Comparison of ENCODE assay signal across 9 cellular contexts in the genomic region with DNA sequence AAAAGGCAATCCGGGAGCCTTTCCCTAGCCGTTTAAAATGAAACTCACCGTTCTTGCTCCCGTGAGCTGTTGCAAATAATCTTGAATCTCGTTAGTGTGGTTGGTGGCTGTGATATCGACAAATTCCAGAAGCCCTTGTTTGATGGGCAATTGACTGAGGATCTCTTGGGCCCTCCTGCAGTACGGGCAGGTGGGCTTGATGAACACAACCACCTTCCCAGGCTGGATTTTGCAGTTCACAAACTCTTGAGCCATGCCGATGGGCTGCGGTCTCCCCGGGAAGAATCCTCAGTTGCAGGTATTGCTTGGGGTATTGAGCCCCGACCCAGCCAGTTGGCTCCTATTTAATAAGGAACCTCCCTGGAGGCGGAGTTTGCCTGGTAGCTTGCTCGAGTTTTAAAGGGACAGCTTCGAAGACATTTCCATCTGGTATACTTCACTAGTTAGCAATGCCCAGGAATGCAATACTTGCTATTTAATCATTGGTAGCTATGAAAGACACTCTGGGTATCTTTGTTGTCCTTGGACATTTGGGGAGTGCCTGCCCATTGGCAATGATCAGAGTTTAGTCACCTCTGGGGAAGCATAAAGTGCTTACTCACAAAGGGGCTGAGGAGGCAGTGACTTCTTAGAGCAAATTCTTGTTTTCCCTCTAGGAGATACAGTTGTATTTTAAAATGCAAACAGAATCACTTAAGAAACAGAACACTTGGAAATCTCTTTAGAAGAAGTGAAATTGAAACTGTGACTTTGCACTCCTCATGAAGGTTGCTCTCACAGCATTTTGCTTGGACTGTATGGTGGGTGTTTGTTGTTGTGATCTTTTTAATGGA. TPM values are rescaled to one million over a fixed set of nuclear protein-coding genes. Genes with fewer than 3 reads are reported as not detected.
DNase-seq lines count a peak whose midpoint lies in the region; ATAC-seq, FAIRE-seq and TF ChIP-seq lines count a peak whose summit lies in the region.
"Had no signal": no experiment of that assay in that cellular context is flagged by ENCODE, and none has a peak within 500 bp of the region (broad histone marks: within the 10 kb centered on the region; RNA-seq: fewer than 3 reads in every experiment).

TSS of gene GLRX (minus strand) at position 319 of the 833 bp plus-strand sequence. CDS start at position 255, 64 bp downstream.

- peak within 1 kb of the TSS; percentile 74 for H2AFZ ChIP-seq in endothelial cell of umbilical vein (ENCODE audit: low read depth, low read length)

- H3K4me3 ChIP-seq in endothelial cell of umbilical vein (replicated peaks in 1 of 3; ENCODE audit: insufficient read depth in 1 of 3, low read depth in 1 of 3, low read length in 3 of 3), result peak within 1 kb of the TSS; percentile 63 to 80 (median 69)

- TF ChIP-seq POLR2A in endothelial cell of umbilical vein (IDR thresholded peaks at IDR 0.05; ENCODE audit: low read depth, low read length), result peak; percentile 42

- peak; percentile 87 for DNase-seq in Ammon's horn (ENCODE audit: low spot score)
- peak; percentile 46 for DNase-seq in NCI-H2227 (lab: John Stamatoyannopoulos, UW; ENCODE audit: unreplicated experiment)
- DNase-seq in activated CD4-positive, alpha-beta T cell treated with anti-CD3 and anti-CD28 coated beads, Interleukin-2, amount 50 U/mL, for 48 hours, result peak; percentile 56 to 68
- peak; percentile 82 for DNase-seq in endothelial cell of umbilical vein (ENCODE audit: low read depth, low spot score)
- DNase-seq in mesenteric fat pad (ENCODE audit: low spot score), result no peak
- peak; percentile 84 for DNase-seq in superior temporal gyrus (ENCODE audit: extremely low spot score)

- peak within 1 kb of the TSS; percentile 74 for H3K4me2 ChIP-seq in endothelial cell of umbilical vein (ENCODE audit: insufficient read depth, low read length)

- H4K20me1 ChIP-seq in endothelial cell of umbilical vein (replicated peaks; ENCODE audit: control insufficient read depth, extremely low read depth, insufficient read depth, low read length), result no peaks in the 10 kb centered on the region

- H3K36me3 ChIP-seq in endothelial cell of umbilical vein (ENCODE audit: control insufficient read depth in 2 of 2, extremely low read depth in 1 of 2, insufficient read depth in 2 of 2, low read length in 2 of 2), result no peaks in the 10 kb centered on the region

- H3K4me1 ChIP-seq in endothelial cell of umbilical vein (ENCODE audit: control insufficient read depth, extremely low read depth, insufficient read depth, low read length), result peaks cover 26% of the 10 kb centered on the region

- intact Hi-C loops in endothelial cell of umbilical vein (cut with micrococcal nuclease), result loop anchor here (1.0 to 5.0 kb wide), 4 partner anchors 13 to 90 kb away; partner anchors contain the start of gene RHOBTB3

- dilution Hi-C loops in endothelial cell of umbilical vein (cut with MboI; ENCODE audit: extremely low pct_ligation_motif_present, low sequenced_read_pairs), result no loop called here

- CTCF ChIA-PET in endothelial cell of umbilical vein (lab: Charles Lee), result interaction anchor here (0.6 to 5.1 kb wide), 12 partner anchors 9 to 623 kb away, joined by 3 to 55 read pairs (median 4); partner anchors contain the start of gene RFESD

- peak; percentile 53 for ATAC-seq in GM18511 (IDR thresholded peaks at IDR 0.05; ENCODE audit: unreplicated experiment)
- peak; percentile 40 for ATAC-seq in HG03045 (IDR thresholded peaks at IDR 0.05; ENCODE audit: unreplicated experiment)

- no peak for TF ChIP-seq CTCF in endothelial cell of umbilical vein (IDR thresholded peaks at IDR 0.05; ENCODE audit: extremely low read depth in 1 of 2, insufficient read depth in 1 of 2, low read depth in 1 of 2, low read length in 2 of 2)

- H3K9me1 ChIP-seq in endothelial cell of umbilical vein (replicated peaks; ENCODE audit: control insufficient read depth, extremely low read depth, insufficient read depth, low read length), result no peaks in the 10 kb centered on the region

- peak; percentile 75 for FAIRE-seq in endothelial cell of umbilical vein (lab: Jason Lieb, UNC)
- FAIRE-seq: endometrium had no signal

- POLR2A ChIA-PET in endothelial cell of umbilical vein (lab: Charles Lee), result interaction anchor here (0.7 to 0.9 kb wide), 3 partner anchors 21 to 92 kb away, joined by 3 to 4 read pairs (median 3); partner anchors contain the start of gene RHOBTB3

- H3K9ac ChIP-seq in endothelial cell of umbilical vein (replicated peaks; ENCODE audit: extremely low read depth, insufficient read depth, low read length), result peak within 1 kb of the TSS; percentile 52

- BruUV-seq in endothelial cell of umbilical vein (replicated peaks; lab: Mats Ljungman, UMichigan), result TSS peak; percentile 31

- no peaks in the 10 kb centered on the region for H3K79me2 ChIP-seq in endothelial cell of umbilical vein (ENCODE audit: control insufficient read depth, insufficient read depth, low read length)

- H3K9me3 ChIP-seq in endothelial cell of umbilical vein (replicated peaks; ENCODE audit: control insufficient read depth, insufficient read depth, low read length), result no peaks in the 10 kb centered on the region

- H3K27ac ChIP-seq in endothelial cell of umbilical vein (ENCODE audit: insufficient read depth, low read depth, low read length), result peak within 1 kb of the TSS; percentile 54

- H3K27me3 ChIP-seq in endothelial cell of umbilical vein (ENCODE audit: control insufficient read depth in 2 of 2, insufficient read depth in 2 of 2, low read length in 2 of 2), result no peaks in the 10 kb centered on the region

TF ChIP-seq in endothelial cell of umbilical vein, 7 proteins besides CTCF, POLR2A, EP300 and RAD21:
- TF ChIP-seq JUN (IDR thresholded peaks at IDR 0.05; ENCODE audit: borderline replicate concordance, insufficient read depth, insufficient read length, low read depth), result no peak
- TF ChIP-seq EZH2 (IDR thresholded peaks at IDR 0.05; ENCODE audit: borderline replicate concordance, low read depth, low read length, severe bottlenecking), result no peak
- TF ChIP-seq POLR2AphosphoS5 (IDR thresholded peaks at IDR 0.05; ENCODE audit: insufficient read depth, low read depth, low read length), result no peak
- no peak for TF ChIP-seq MYC (IDR thresholded peaks at IDR 0.05; ENCODE audit: low read depth, low read length)
- TF ChIP-seq, protein P1, sequence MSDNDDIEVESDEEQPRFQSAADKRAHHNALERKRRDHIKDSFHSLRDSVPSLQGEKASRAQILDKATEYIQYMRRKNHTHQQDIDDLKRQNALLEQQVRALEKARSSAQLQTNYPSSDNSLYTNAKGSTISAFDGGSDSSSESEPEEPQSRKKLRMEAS (IDR thresholded peaks at IDR 0.05; ENCODE audit: insufficient read depth, insufficient read length), result no peak
- TF ChIP-seq FOS (IDR thresholded peaks at IDR 0.05; ENCODE audit: borderline replicate concordance, insufficient read depth, low read length), result no peak
- no peak for TF ChIP-seq GATA2 (IDR thresholded peaks at IDR 0.05; ENCODE audit: insufficient read depth, insufficient read length, low read depth, low read length)

RNA-seq across cellular contexts. Expression of gene GLRX, which starts in this region (rescaled TPM):
- total RNA-seq in endothelial cell of umbilical vein, result 13.3 and 14.2 TPM in 2 replicates
- polyA plus RNA-seq in endothelial cell of umbilical vein, result 25.3 and 40.3 TPM in 2 replicates
- polyA plus RNA-seq in endothelial cell of umbilical vein (2011; cell fraction: cytosol; rRNA removed), result 38.3 and 39.9 TPM in 2 replicates
- 15.2 and 17.1 TPM in 2 replicates for polyA plus RNA-seq in endothelial cell of umbilical vein (2011; cell fraction: nucleus; rRNA removed)
- 53.5 and 55.3 TPM in 2 replicates for polyA plus RNA-seq in endothelial cell of umbilical vein (2012)
- 25.6 and 34.3 TPM in 2 replicates for polyA minus RNA-seq in endothelial cell of umbilical vein
- polyA minus RNA-seq in endothelial cell of umbilical vein (2011; cell fraction: cytosol; rRNA and poly(A)+ RNA removed), result 3.8 TPM
- 10.3 and 14.7 TPM in 2 replicates for polyA minus RNA-seq in endothelial cell of umbilical vein (2011; cell fraction: nucleus; rRNA and poly(A)+ RNA removed)
- 155 TPM for total RNA-seq in mesenteric fat pad

Comparison
In these comparisons a context has a peak if more than half of its experiments do, and no peak if none do; other contexts are left out.
1. RNA of gene GLRX (total RNA-seq): 155 TPM in mesenteric fat pad (single experiment); 13.3 to 14.2 TPM in endothelial cell of umbilical vein; every median in the first group is over 10 times any median in the second.